19 cellular contexts compared by ENCODE assay signal in the genomic region with DNA sequence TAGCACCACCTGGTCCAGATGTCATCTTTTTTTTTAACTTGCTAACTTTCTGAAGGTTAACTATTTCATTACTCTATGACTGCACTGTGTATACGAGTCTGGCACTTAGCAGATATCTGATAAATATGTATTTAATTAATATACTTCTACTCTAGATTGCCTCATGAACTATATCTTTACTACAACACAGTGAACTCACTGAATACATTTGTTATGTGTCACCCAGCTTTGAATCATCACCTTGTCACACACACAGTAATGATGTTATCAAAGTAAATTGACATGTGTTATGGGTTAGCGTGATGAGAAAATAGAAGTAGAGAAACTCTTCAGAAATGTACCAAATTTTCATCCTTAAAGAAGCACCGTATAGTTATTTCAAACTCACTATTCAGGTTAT.
"Had no signal": no experiment of that assay in that cellular context is flagged by ENCODE, and none has a peak within 500 bp of the region (broad histone marks: within the 10 kb centered on the region; RNA-seq: fewer than 3 reads in every experiment).

No MANE protein-coding gene starts in this region.

- H3K4me1 ChIP-seq: parathyroid adenoma, stomach had no signal

- H3K36me3 ChIP-seq: stomach had no signal

- H3K36me3 Mint-ChIP-seq: activated naive CD8-positive, alpha-beta T cell treated with anti-CD3 and anti-CD28 coated beads, Interleukin-2, amount 10 ng/mL, durations not matched to agents 7 days and 5 days; natural killer cell treated with Interleukin-12 subunit alpha and Interleukin-12 subunit beta and Interleukin-15 and Interleukin-18, amount 100 ng/mL, for 72 hours; type B pancreatic cell had no signal

- H3K4me2 ChIP-seq: smooth muscle cell had no signal

- H3K4me3 ChIP-seq: coronary artery, smooth muscle cell, stomach had no signal

- DNase-seq: activated CD4-positive, alpha-beta T cell treated with anti-CD3 and anti-CD28 coated beads for 48 hours; activated CD4-positive, CD25-positive, alpha-beta regulatory T cell; activated CD8-positive, alpha-beta T cell treated with anti-CD3 and anti-CD28 coated beads, Interleukin-2, amount 10 ng/mL, durations not matched to agents 7 days and 5 days; activated naive CD4-positive, alpha-beta T cell treated with Interleukin-2 at 50 U/mL for 16 hours; activated naive CD8-positive, alpha-beta T cell treated with anti-CD3 and anti-CD28 coated beads, Interleukin-2, amount 10 ng/mL, durations not matched to agents 7 days and 5 days; activated T-cell treated with anti-CD3 and anti-CD28 coated beads, Interleukin-2, amount 50 U/mL, for 24 hours; anterior cingulate cortex; immature natural killer cell; mesendoderm; stimulated activated CD4-positive, alpha-beta T cell treated with anti-CD3 and anti-CD28 coated beads, Interleukin-4, amount 100 ng/mL, for 1 hour; stomach had no signal

- ATAC-seq: activated CD8-positive, alpha-beta T cell treated with anti-CD3 and anti-CD28 coated beads, Interleukin-2, amount 10 ng/mL, durations not matched to agents 7 days and 5 days; natural killer cell treated with Interleukin-12 subunit alpha and Interleukin-12 subunit beta and Interleukin-15 and Interleukin-18, amount 100 ng/mL, for 72 hours; sciatic nerve had no signal

- H3K27ac ChIP-seq: coronary artery, parathyroid adenoma, stomach had no signal

- H3K79me2 ChIP-seq: parathyroid adenoma had no signal

- H3K27me3 ChIP-seq: stomach had no signal

- H3K4me3 Mint-ChIP-seq: activated CD8-positive, alpha-beta T cell treated with anti-CD3 and anti-CD28 coated beads, Interleukin-2, amount 10 ng/mL, durations not matched to agents 7 days and 5 days; activated naive CD8-positive, alpha-beta T cell treated with anti-CD3 and anti-CD28 coated beads, Interleukin-2, amount 10 ng/mL, durations not matched to agents 7 days and 5 days; activated T-cell treated with anti-CD3 and anti-CD28 coated beads, Interleukin-2, amount 50 U/mL, for 24 hours; immature natural killer cell; natural killer cell treated with Interleukin-12 subunit alpha and Interleukin-12 subunit beta and Interleukin-15 and Interleukin-18, amount 100 ng/mL, for 72 hours; type B pancreatic cell had no signal

- H3K9me3 Mint-ChIP-seq: type B pancreatic cell had no signal

- H3K4me1 Mint-ChIP-seq: activated naive CD8-positive, alpha-beta T cell treated with anti-CD3 and anti-CD28 coated beads, Interleukin-2, amount 10 ng/mL, durations not matched to agents 7 days and 5 days; immature natural killer cell had no signal

- H2AFZ ChIP-seq: parathyroid adenoma had no signal

- H3K9ac ChIP-seq: parathyroid adenoma had no signal

- FAIRE-seq: endometrium had no signal

- H3K27me3 Mint-ChIP-seq: activated naive CD8-positive, alpha-beta T cell treated with anti-CD3 and anti-CD28 coated beads, Interleukin-2, amount 10 ng/mL, durations not matched to agents 7 days and 5 days; activated T-cell treated with anti-CD3 and anti-CD28 coated beads, Interleukin-2, amount 50 U/mL, for 24 hours; natural killer cell treated with Interleukin-12 subunit alpha and Interleukin-12 subunit beta and Interleukin-15 and Interleukin-18, amount 100 ng/mL, for 72 hours; type B pancreatic cell had no signal

- H3K9me3 ChIP-seq: stomach had no signal

- H3K27ac Mint-ChIP-seq: activated CD8-positive, alpha-beta T cell treated with anti-CD3 and anti-CD28 coated beads, Interleukin-2, amount 10 ng/mL, durations not matched to agents 7 days and 5 days; activated naive CD8-positive, alpha-beta T cell treated with anti-CD3 and anti-CD28 coated beads, Interleukin-2, amount 10 ng/mL, durations not matched to agents 7 days and 5 days; activated T-cell treated with anti-CD3 and anti-CD28 coated beads, Interleukin-2, amount 50 U/mL, for 24 hours; activated T-helper 2 cell treated with anti-CD3 and anti-CD28 coated beads, Interferon-gamma antibody, Interleukin-2, Interleukin-4, amounts not matched to agents 10 μg/mL and 5 μg/mL and 100 μg/mL, durations not matched to agents 14 hours and 24 hours and 36 hours; immature natural killer cell; natural killer cell treated with Interleukin-12 subunit alpha and Interleukin-12 subunit beta and Interleukin-15 and Interleukin-18, amount 100 ng/mL, for 72 hours; type B pancreatic cell had no signal
